In genomic region chr3:25664066-25664809, GRCh38 we compare ENCODE assay signal across 8 cellular contexts. TPM values are rescaled to one million over a fixed set of nuclear protein-coding genes. Genes with fewer than 3 reads are reported as not detected.
A peak's percentile ranks its signal among the peaks of the same experiment; 100 is the strongest.
DNase-seq lines count a peak whose midpoint lies in the region; FAIRE-seq and TF ChIP-seq lines count a peak whose summit lies in the region.

No MANE protein-coding gene starts in this region.

- no peaks in the 10 kb centered on the region for H3K27me3 ChIP-seq in H7 (ENCODE audit: control insufficient read depth, insufficient read depth, low read length)
- no peaks in the 10 kb centered on the region for H3K27me3 ChIP-seq in muscle layer of colon (ENCODE audit: control insufficient read depth in 1 of 2, insufficient read depth in 2 of 2, low read length in 2 of 2)

- DNase-seq in GM12891 (ENCODE audit: insufficient read length, low spot score) = no peak
- peak; percentile 86 for DNase-seq in H7
- DNase-seq in NCI-H1105 treated with DMSO at 0.1 percent for 48 hours (lab: John Stamatoyannopoulos, UW) = peak; percentile 37
- peak; percentile 63 for DNase-seq in activated T-cell treated with anti-CD3 and anti-CD28 coated beads for 48 hours (ENCODE audit: low read depth)
- DNase-seq in epithelial cell of proximal tubule (ENCODE audit: low read depth) = no peak
- peak; percentile 47 for DNase-seq in stimulated activated CD8-positive, alpha-beta memory T cell treated with anti-CD3 and anti-CD28 coated beads, Interleukin-7, amount 100 ng/mL, for 24 hours (ENCODE audit: low read depth)
- DNase-seq in middle frontal gyrus (ENCODE audit: extremely low spot score, low spot score) = no peak

- peaks cover 35% of the 10 kb centered on the region for H3K4me1 ChIP-seq in muscle layer of colon (ENCODE audit: insufficient read depth, low read length)

- H3K36me3 ChIP-seq in H7 (replicated peaks; ENCODE audit: control insufficient read depth, insufficient read depth, low read length) (no peaks in the 10 kb centered on the region), muscle layer of colon (ENCODE audit: insufficient read depth, low read length) (no peaks in the 10 kb centered on the region)

- FAIRE-seq in GM12891 (lab: Jason Lieb, UNC) = peak; percentile 71

- peak overlapping the region; percentile 95 for H3K27ac ChIP-seq in muscle layer of colon (ENCODE audit: low read depth, low read length)

- H3K4me3 ChIP-seq in H7 (ENCODE audit: insufficient read depth, low read depth, low read length) (peak overlapping the region; percentile 83), epithelial cell of proximal tubule (ENCODE audit: low read depth, low read length) (peak overlapping the region; percentile 72), muscle layer of colon (ENCODE audit: low read depth in 1 of 2, low read length in 2 of 2) (peak overlapping the region; percentile 66)

- peak overlapping the region; percentile 65 for H3K9ac ChIP-seq in muscle layer of colon (ENCODE audit: low read length)

- no peak for TF ChIP-seq CTCF in epithelial cell of proximal tubule (conservative IDR thresholded peaks at IDR 0.05; ENCODE audit: low read depth, low read length)

- no peaks in the 10 kb centered on the region for H3K9me3 ChIP-seq in muscle layer of colon (ENCODE audit: low read length)

- TF ChIP-seq POLR2A in GM12891 (IDR thresholded peaks at IDR 0.05; ENCODE audit: low read depth, low read length) = no peak

TF ChIP-seq in GM12891, 5 proteins besides CTCF, POLR2A, EP300 and RAD21:
- TF ChIP-seq POU2F2 (IDR thresholded peaks at IDR 0.05; ENCODE audit: low read depth, low read length) = no peak
- TF ChIP-seq POLR2AphosphoS5 (IDR thresholded peaks at IDR 0.05; ENCODE audit: low read depth, low read length) = no peak
- TF ChIP-seq TAF1 (IDR thresholded peaks at IDR 0.05; ENCODE audit: low read depth, low read length) = no peak
- no peak for TF ChIP-seq PAX5 (IDR thresholded peaks at IDR 0.05; ENCODE audit: insufficient read depth, low read length, severe bottlenecking)
- no peak for TF ChIP-seq SPI1 (IDR thresholded peaks at IDR 0.05; ENCODE audit: low read depth, low read length)

RNA-seq across cellular contexts. Expression of gene TOP2B, which starts 0.5 kb away (rescaled TPM):
- polyA plus RNA-seq in GM12891 (2012; ENCODE audit: low read depth, missing spikeins) = 59.8 TPM
- 81.2 and 151 TPM in 2 replicates for total RNA-seq in H7 (2014; rRNA removed; shearing (Covaris generic))
- 68.4 and 81.2 TPM in 2 replicates for total RNA-seq in epithelial cell of proximal tubule

Comparison
In these comparisons a context has a peak if more than half of its experiments do, and no peak if none do; other contexts are left out.
1. DNase-seq: peak in H7 (single experiment), NCI-H1105 treated with DMSO at 0.1 percent for 48 hours (single experiment), activated T-cell treated with anti-CD3 and anti-CD28 coated beads for 48 hours (single experiment) and stimulated activated CD8-positive, alpha-beta memory T cell treated with anti-CD3 and anti-CD28 coated beads, Interleukin-7, amount 100 ng/mL, for 24 hours (single experiment); none in GM12891 (single experiment), epithelial cell of proximal tubule (single experiment) and middle frontal gyrus (single experiment).
2. Peak in every context shown above with its lines, with median percentiles within 50 percentile points of each other: H3K4me3 ChIP-seq.